In genomic region chrX:108541286-108541685, GRCh38 we compare ENCODE assay signal across 28 cellular contexts.
DNase-seq lines count a peak whose midpoint lies in the region; ATAC-seq and TF ChIP-seq lines count a peak whose summit lies in the region.
"Had no signal": no experiment of that assay in that cellular context is flagged by ENCODE, and none has a peak within 500 bp of the region (broad histone marks: within the 10 kb centered on the region; RNA-seq: fewer than 3 reads in every experiment).

No MANE protein-coding gene starts in this region.

- H3K79me1 ChIP-seq in H9 (ENCODE audit: insufficient read depth, low read depth, low read length, poor library complexity, severe bottlenecking) = no peaks in the 10 kb centered on the region

- no peak overlapping the region for H3K18ac ChIP-seq in H9 (ENCODE audit: insufficient read length, low read depth, low read length)

- H3K27me3 ChIP-seq in H9 (ENCODE audit: insufficient read depth, low read length) = no peaks in the 10 kb centered on the region
- H3K27me3 ChIP-seq in HUES64 (ENCODE audit: insufficient read depth, low read length) = no peaks in the 10 kb centered on the region
- H3K27me3 ChIP-seq: SJSA1 had no signal

- H2BK20ac ChIP-seq in H9 (ENCODE audit: low read depth, low read length, poor library complexity, severe bottlenecking) = no peak overlapping the region

- no peak overlapping the region for H3K4me2 ChIP-seq in H9 (ENCODE audit: insufficient read depth, insufficient read length, low read length)
- H3K4me2 ChIP-seq: A549; BLaER1 treated with 17β-estradiol and CSF1 and Interleukin-3, amounts not matched to agents 10 nM and 100 nM; PC-9 had no signal

- DNase-seq in H9 = no peak
- peak; percentile 14 for DNase-seq in iPS DF 4.7 (ENCODE audit: extremely low read depth, low spot score)
- DNase-seq in mesothelial cell of epicardium (ENCODE audit: low spot score in 2 of 2, unreplicated experiment in 2 of 2) = no peak
- DNase-seq in DMS114 treated with DMSO at 0.1 percent for 48 hours (lab: John Stamatoyannopoulos, UW; ENCODE audit: unreplicated experiment) = no peak
- no peak for DNase-seq in nephron progenitor cell
- DNase-seq: AML-193; CD4-positive, alpha-beta T cell; GDM1; HFFc6; Kasumi-1; MV-4-11; NCI-H1105; NCI-H1436 treated with DMSO at 0.1 percent for 48 hours; NCI-H187 treated with DMSO at 0.1 percent for 48 hours; NCI-H446; NCI-H524 treated with DMSO at 0.1 percent for 48 hours; NCI-H82; NK-92 treated with Interleukin-12 subunit alpha and Interleukin-12 subunit beta, amount 100 ng/mL, for 24 hours; PC-9; Right ventricle myocardium superior; RPMI8226 had no signal

- TF ChIP-seq CTCF in H9 (conservative IDR thresholded peaks at IDR 0.05) = no peak
- no peak for TF ChIP-seq CTCF in mesothelial cell of epicardium (IDR thresholded peaks at IDR 0.05; ENCODE audit: unreplicated experiment)
- TF ChIP-seq CTCF in nephron progenitor cell (IDR thresholded peaks at IDR 0.05) = no peak

- no peak overlapping the region for H3T11ph ChIP-seq in H9 (ENCODE audit: low read length)

- no peak overlapping the region for H2BK15ac ChIP-seq in H9 (ENCODE audit: low read depth, low read length)

- peak overlapping the region in 1 of 2 experiments; percentile 17; a peak in 2 of 5 replicates for H3K4me3 Mint-ChIP-seq in H9
- no peak overlapping the region for H3K4me3 Mint-ChIP-seq in mesothelial cell of epicardium
- no peak overlapping the region for H3K4me3 Mint-ChIP-seq in nephron progenitor cell
- H3K4me3 Mint-ChIP-seq: CD4-positive, alpha-beta T cell; HFFc6 had no signal

- H2BK120ac ChIP-seq in H9 (ENCODE audit: low read depth, low read length, poor library complexity, severe bottlenecking) = no peak overlapping the region

- H3K23ac ChIP-seq in H9 (ENCODE audit: insufficient read length, low read depth, low read length) = no peak overlapping the region

- H2BK12ac ChIP-seq in H9 (ENCODE audit: insufficient read length, low read depth, low read length) = no peak overlapping the region

- H4K20me1 ChIP-seq in H9 (ENCODE audit: control insufficient read depth, insufficient read depth, insufficient read length) = no peaks in the 10 kb centered on the region
- H4K20me1 ChIP-seq: BLaER1 treated with 17β-estradiol and CSF1 and Interleukin-3, amounts not matched to agents 10 nM and 100 nM had no signal

- H3K14ac ChIP-seq in H9 (ENCODE audit: insufficient read depth, low read length) = no peak overlapping the region

- no peaks in the 10 kb centered on the region for H3K79me2 ChIP-seq in H9 (ENCODE audit: insufficient read depth, low read length)

- no peak overlapping the region for H3K4ac ChIP-seq in H9 (ENCODE audit: low read depth, low read length)

- H3K27me3 Mint-ChIP-seq in H9 (ENCODE audit: low read depth) = no peaks in the 10 kb centered on the region
- H3K27me3 Mint-ChIP-seq in mesothelial cell of epicardium (ENCODE audit: low read depth) = no peaks in the 10 kb centered on the region
- no peaks in the 10 kb centered on the region for H3K27me3 Mint-ChIP-seq in nephron progenitor cell (ENCODE audit: low read depth, poor library complexity)
- H3K27me3 Mint-ChIP-seq: CD4-positive, alpha-beta T cell had no signal

- H3K27ac ChIP-seq in H9 (ENCODE audit: insufficient read length, low read depth, low read length) (no peak overlapping the region), HUES64 (ENCODE audit: low read depth, low read length) (peak overlapping the region; percentile 85; the same call in 1 of the 2 replicates)
- H3K27ac ChIP-seq: A549; BLaER1 treated with 17β-estradiol and CSF1 and Interleukin-3, amounts not matched to agents 10 nM and 100 nM; HL-60; PC-9; SJSA1 had no signal

- no peak overlapping the region for H4K91ac ChIP-seq in H9 (ENCODE audit: insufficient read length, low read depth, low read length)

- no peaks in the 10 kb centered on the region for H3K9me3 ChIP-seq in H9 (ENCODE audit: control insufficient read depth, low read depth, low read length)
- no peaks in the 10 kb centered on the region for H3K9me3 ChIP-seq in HUES64 (ENCODE audit: insufficient read depth, low read depth, low read length)
- H3K9me3 ChIP-seq: A549, SJSA1 had no signal

- H3K4me1 Mint-ChIP-seq in H9 (peaks cover 29% of the 10 kb centered on the region in 2 experiments), mesothelial cell of epicardium (peaks cover 13% of the 10 kb centered on the region), nephron progenitor cell (no peaks in the 10 kb centered on the region)

- no peak for ATAC-seq in HG03175 (IDR thresholded peaks at IDR 0.05; ENCODE audit: unreplicated experiment)
- ATAC-seq: A549, K562 had no signal

- H3K4me3 ChIP-seq in HUES64 (ENCODE audit: low read length) = 0 out of 2 replicates have a peak overlapping the region, but pooled peaks have one; percentile 3
- H3K4me3 ChIP-seq: A549; BLaER1 treated with 17β-estradiol and CSF1 and Interleukin-3, amounts not matched to agents 10 nM and 100 nM; K562; PC-9; SJSA1 had no signal

- no peak overlapping the region for H4K8ac ChIP-seq in H9 (replicated peaks; ENCODE audit: insufficient read length, low read depth, low read length)

- H2AFZ ChIP-seq in H9 (ENCODE audit: low read length) = no peak overlapping the region
- H2AFZ ChIP-seq: PC-9 had no signal

- H2BK5ac ChIP-seq in H9 (ENCODE audit: insufficient read length, low read length) = no peak overlapping the region

- no peak overlapping the region for H3K9ac ChIP-seq in H9 (ENCODE audit: extremely low read depth, insufficient read length, low read length)
- H3K9ac ChIP-seq in HUES64 (ENCODE audit: low read depth, low read length) = no peak overlapping the region
- H3K9ac ChIP-seq: BLaER1 treated with 17β-estradiol and CSF1 and Interleukin-3, amounts not matched to agents 10 nM and 100 nM had no signal

- H3K27ac Mint-ChIP-seq in H9 = peak overlapping the region in 2 of 3 experiments; percentile 76 to 79; a peak in 5 of 7 replicates
- H3K27ac Mint-ChIP-seq in mesothelial cell of epicardium = peak overlapping the region; percentile 4
- no peak overlapping the region for H3K27ac Mint-ChIP-seq in nephron progenitor cell
- H3K27ac Mint-ChIP-seq: CD4-positive, alpha-beta T cell; HFFc6 had no signal

- H4K5ac ChIP-seq in H9 (ENCODE audit: insufficient read length, low read depth, low read length) = no peak overlapping the region

- H3K36me3 Mint-ChIP-seq in H9 (ENCODE audit: insufficient read depth in 1 of 3, low read depth in 3 of 3) (peaks cover 29 to 41% (median 34%) of the 10 kb centered on the region in 3 experiments), mesothelial cell of epicardium (peaks cover 50% of the 10 kb centered on the region), nephron progenitor cell (ENCODE audit: low read depth) (peaks cover 62% of the 10 kb centered on the region)

- H3K36me3 ChIP-seq in HUES64 (ENCODE audit: insufficient read depth, low read length) = no peaks in the 10 kb centered on the region
- H3K36me3 ChIP-seq: BLaER1 treated with 17β-estradiol and CSF1 and Interleukin-3, amounts not matched to agents 10 nM and 100 nM; SJSA1 had no signal

- no peak overlapping the region for H3K56ac ChIP-seq in H9 (ENCODE audit: insufficient read length, low read depth, low read length)

- H2AK5ac ChIP-seq in H9 (ENCODE audit: insufficient read length, low read length) = no peak overlapping the region

- H3K4me1 ChIP-seq in H9 (ENCODE audit: insufficient read depth, low read length) (no peaks in the 10 kb centered on the region), HUES64 (ENCODE audit: insufficient read depth, low read length) (peaks cover 6% of the 10 kb centered on the region; the same call in 1 of the 2 replicates)
- H3K4me1 ChIP-seq: BLaER1 treated with 17β-estradiol and CSF1 and Interleukin-3, amounts not matched to agents 10 nM and 100 nM; SJSA1 had no signal

- no peaks in the 10 kb centered on the region for H3K23me2 ChIP-seq in H9 (ENCODE audit: insufficient read length, low read depth, low read length, poor library complexity, severe bottlenecking)

- H3K9me3 Mint-ChIP-seq in H9 (peaks cover 24 to 29% of the 10 kb centered on the region in 2 experiments; a peak in 4 of 5 replicates), mesothelial cell of epicardium (peaks cover 24% of the 10 kb centered on the region), nephron progenitor cell (peaks cover 45% of the 10 kb centered on the region)
- H3K9me3 Mint-ChIP-seq: CD4-positive, alpha-beta T cell; HFFc6 had no signal
